Comparison of ENCODE assay signal across 22 cellular contexts in the genomic region with DNA sequence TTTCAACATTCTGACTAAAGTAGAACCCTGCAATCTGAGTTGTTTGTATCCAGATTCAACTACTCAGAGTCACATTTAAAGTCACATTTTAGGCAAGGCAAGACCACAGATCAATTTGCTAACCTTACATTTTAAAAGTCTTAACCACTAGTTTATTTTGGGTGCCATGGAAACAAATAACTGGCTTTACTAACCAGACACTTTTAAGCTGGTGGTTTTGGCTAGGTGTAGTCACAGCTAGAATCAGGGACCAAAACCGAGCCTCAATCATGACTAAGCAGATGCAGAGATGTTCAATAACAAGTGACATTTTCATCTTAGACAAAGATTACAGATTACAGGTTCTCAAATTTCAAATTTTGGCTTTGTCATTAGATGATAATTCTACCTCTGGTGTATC.
DNase-seq lines count a peak whose midpoint lies in the region; ATAC-seq, FAIRE-seq and TF ChIP-seq lines count a peak whose summit lies in the region.
"Had no signal": no experiment of that assay in that cellular context is flagged by ENCODE, and none has a peak within 500 bp of the region (broad histone marks: within the 10 kb centered on the region; RNA-seq: fewer than 3 reads in every experiment).

No MANE protein-coding gene starts in this region.

- no peaks in the 10 kb centered on the region for H3K36me3 Mint-ChIP-seq in glutamatergic neuron (ENCODE audit: unreplicated experiment)
- H3K36me3 Mint-ChIP-seq: immature natural killer cell had no signal

- intact Hi-C loops in GM12878 (cut with micrococcal nuclease; ENCODE audit: unreplicated experiment), result no loop called here

- no peak overlapping the region for H3K4me2 ChIP-seq in GM12878 (ENCODE audit: control insufficient read depth, insufficient read depth)

- no TSS peak for BruUV-seq in GM12878 (replicated peaks; lab: Mats Ljungman, UMichigan)

- CTCF ChIA-PET in GM12878 (lab: Yijun Ruan, JAX), result no interaction called here

- no peak overlapping the region for H3K9ac ChIP-seq in GM12878 (ENCODE audit: control insufficient read depth, insufficient read depth, low read length)

- DNase-seq in NCI-H1417 (lab: John Stamatoyannopoulos, UW) (peak in 2 of 3 experiments; percentile 22 to 51), NCI-H1417 treated with DMSO at 0.1 percent for 48 hours (lab: John Stamatoyannopoulos, UW) (no peak), GM18507 (ENCODE audit: extremely low spot score, insufficient read length, low read depth) (no peak), NCI-H2107 treated with DMSO at 0.1 percent for 48 hours (lab: John Stamatoyannopoulos, UW; ENCODE audit: unreplicated experiment) (peak; percentile 47), GM12878 (ENCODE audit: low read depth, low spot score) (no peak), glutamatergic neuron (no peak), COLO829 (ENCODE audit: low spot score) (no peak), midbrain (lab: John Stamatoyannopoulos, UW) (no peak)
- DNase-seq: activated effector memory CD4-positive, alpha-beta T cell treated with anti-CD3 and anti-CD28 coated beads, Interleukin-2, amount 50 U/mL, for 16 hours; dermis blood vessel endothelial cell; HFFc6; immature natural killer cell; MG63; NCI-H226; Peyer's patch; stimulated activated CD4-positive, alpha-beta T cell treated with anti-CD3 and anti-CD28 coated beads, Interleukin-4, amount 100 ng/mL, for 1 hour; T-helper 9 cell; upper lobe of left lung had no signal

- no peak overlapping the region for H3K4me3 ChIP-seq in GM12878
- H3K4me3 ChIP-seq: cardiac muscle cell, MG63, Peyer's patch, skin epidermis, upper lobe of left lung had no signal

- in situ Hi-C loops in GM12878 (cut with MboI), result no loop called here

- TF ChIP-seq RAD21 in GM12878 (IDR thresholded peaks at IDR 0.05; ENCODE audit: insufficient read depth, low read depth, low read length), result no peak

- ATAC-seq in GM12878, result peak; percentile 48

- H3K27ac ChIP-seq in GM12878 (ENCODE audit: control insufficient read depth, insufficient read depth), result no peak overlapping the region
- H3K27ac ChIP-seq: 22Rv1, cardiac muscle cell, HL-60, Peyer's patch, skin epidermis, upper lobe of left lung had no signal

- H3K4me1 ChIP-seq in GM12878 (ENCODE audit: control insufficient read depth, insufficient read depth, low read length), result no peaks in the 10 kb centered on the region
- H3K4me1 ChIP-seq: Peyer's patch, upper lobe of left lung had no signal

- H3K9me3 Mint-ChIP-seq in glutamatergic neuron (ENCODE audit: unreplicated experiment), result no peaks in the 10 kb centered on the region

- no peaks in the 10 kb centered on the region for H3K27me3 Mint-ChIP-seq in glutamatergic neuron (ENCODE audit: unreplicated experiment)

- H3K9me3 ChIP-seq in GM12878 (replicated peaks; ENCODE audit: control insufficient read depth, insufficient read depth, low read length), result no peaks in the 10 kb centered on the region
- H3K9me3 ChIP-seq: MG63, Peyer's patch, upper lobe of left lung had no signal

- no peaks in the 10 kb centered on the region for H4K20me1 ChIP-seq in GM12878 (ENCODE audit: control insufficient read depth, insufficient read depth)

- peak; percentile 15 for FAIRE-seq in GM18507 (lab: Jason Lieb, UNC)
- no peak for FAIRE-seq in GM12878 (lab: Jason Lieb, UNC)

- no peak overlapping the region for H3K4me3 Mint-ChIP-seq in glutamatergic neuron (ENCODE audit: unreplicated experiment)
- H3K4me3 Mint-ChIP-seq: HFFc6, immature natural killer cell had no signal

- H3K36me3 ChIP-seq in GM12878 (ENCODE audit: control insufficient read depth in 2 of 2, insufficient read depth in 2 of 2, low read length in 1 of 2), result no peaks in the 10 kb centered on the region
- H3K36me3 ChIP-seq: cardiac muscle cell, MG63, Peyer's patch, upper lobe of left lung had no signal

- H2AFZ ChIP-seq in GM12878 (ENCODE audit: control insufficient read depth, low read depth, low read length), result no peak overlapping the region

- H3K27me3 ChIP-seq in GM12878 (replicated peaks in 1 of 2; ENCODE audit: control insufficient read depth in 2 of 2, insufficient read depth in 2 of 2, low read length in 1 of 2), result no peaks in the 10 kb centered on the region
- H3K27me3 ChIP-seq: cardiac muscle cell, MG63, Peyer's patch, upper lobe of left lung had no signal

- no peak overlapping the region for H3K27ac Mint-ChIP-seq in glutamatergic neuron (ENCODE audit: unreplicated experiment)
- H3K27ac Mint-ChIP-seq: HFFc6, immature natural killer cell had no signal

- SMC1A ChIA-PET in GM12878 (lab: Charles Lee; ENCODE audit: uncharacterized antibody, unreplicated experiment), result no interaction called here

- H3K79me2 ChIP-seq in GM12878 (ENCODE audit: control insufficient read depth, insufficient read depth, low read length), result no peaks in the 10 kb centered on the region

- 0% methylated on average over 1 of the region's 1 CpG for WGBS in GM12878 (ENCODE audit: insufficient coverage, insufficient replicate concordance, low lambda C conversion rate, missing lambda C conversion rate)

- no peak for TF ChIP-seq CTCF in GM12878 (IDR thresholded peaks at IDR 0.05 in 2 of 3, conservative IDR thresholded peaks at IDR 0.05 in 1 of 3; ENCODE audit: control insufficient read depth in 2 of 3, extremely low read depth in 1 of 3, insufficient read depth in 1 of 3, low read depth in 3 of 3, low read length in 3 of 3)
- no peak for TF ChIP-seq CTCF in glutamatergic neuron (IDR thresholded peaks at IDR 0.05; ENCODE audit: partially characterized antibody, unreplicated experiment)

- TF ChIP-seq EP300 in GM12878 (IDR thresholded peaks at IDR 0.05; ENCODE audit: borderline replicate concordance in 1 of 2, control insufficient read depth in 1 of 2, low read depth in 2 of 2, low read length in 2 of 2), result no peak

- no peak for TF ChIP-seq POLR2A in GM12878 (IDR thresholded peaks at IDR 0.05; ENCODE audit: low read depth, low read length)

- RAD21 ChIA-PET in GM12878 (lab: Charles Lee; ENCODE audit: unreplicated experiment), result no interaction called here

- POLR2A ChIA-PET in GM12878 (lab: Charles Lee), result no interaction called here

- H3K4me1 Mint-ChIP-seq in glutamatergic neuron (ENCODE audit: low read depth, unreplicated experiment), result no peaks in the 10 kb centered on the region
- H3K4me1 Mint-ChIP-seq: immature natural killer cell had no signal

TF ChIP-seq in GM12878, 131 proteins besides CTCF, POLR2A, EP300 and RAD21:
- no peak for TF ChIP-seq TCF12 (IDR thresholded peaks at IDR 0.05; ENCODE audit: low read depth, low read length)
- TF ChIP-seq MTA2 (IDR thresholded peaks at IDR 0.05; ENCODE audit: low read depth), result no peak
- TF ChIP-seq SRF (IDR thresholded peaks at IDR 0.05; ENCODE audit: low read depth in 2 of 2, low read length in 2 of 2), result no peak
- TF ChIP-seq SUZ12 (IDR thresholded peaks at IDR 0.05; ENCODE audit: unreplicated experiment), result no peak
- TF ChIP-seq ZBED1 (IDR thresholded peaks at IDR 0.05; ENCODE audit: borderline replicate concordance), result no peak
- TF ChIP-seq NR2C1 (IDR thresholded peaks at IDR 0.05), result no peak
- no peak for TF ChIP-seq HDGF (IDR thresholded peaks at IDR 0.05)
- no peak for TF ChIP-seq RFX5 (IDR thresholded peaks at IDR 0.05; ENCODE audit: low read depth, low read length)
- no peak for TF ChIP-seq PAX8 (IDR thresholded peaks at IDR 0.05)
- no peak for TF ChIP-seq CBX3 (IDR thresholded peaks at IDR 0.05; ENCODE audit: borderline replicate concordance, low read depth)
- TF ChIP-seq, protein P1, sequence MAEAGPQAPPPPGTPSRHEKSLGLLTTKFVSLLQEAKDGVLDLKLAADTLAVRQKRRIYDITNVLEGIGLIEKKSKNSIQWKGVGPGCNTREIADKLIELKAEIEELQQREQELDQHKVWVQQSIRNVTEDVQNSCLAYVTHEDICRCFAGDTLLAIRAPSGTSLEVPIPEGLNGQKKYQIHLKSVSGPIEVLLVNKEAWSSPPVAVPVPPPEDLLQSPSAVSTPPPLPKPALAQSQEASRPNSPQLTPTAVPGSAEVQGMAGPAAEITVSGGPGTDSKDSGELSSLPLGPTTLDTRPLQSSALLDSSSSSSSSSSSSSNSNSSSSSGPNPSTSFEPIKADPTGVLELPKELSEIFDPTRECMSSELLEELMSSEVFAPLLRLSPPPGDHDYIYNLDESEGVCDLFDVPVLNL (IDR thresholded peaks at IDR 0.05; ENCODE audit: low read depth, low read length), result no peak
- TF ChIP-seq GATAD2B (conservative IDR thresholded peaks at IDR 0.05; ENCODE audit: low read depth), result no peak
- TF ChIP-seq, protein P2, sequence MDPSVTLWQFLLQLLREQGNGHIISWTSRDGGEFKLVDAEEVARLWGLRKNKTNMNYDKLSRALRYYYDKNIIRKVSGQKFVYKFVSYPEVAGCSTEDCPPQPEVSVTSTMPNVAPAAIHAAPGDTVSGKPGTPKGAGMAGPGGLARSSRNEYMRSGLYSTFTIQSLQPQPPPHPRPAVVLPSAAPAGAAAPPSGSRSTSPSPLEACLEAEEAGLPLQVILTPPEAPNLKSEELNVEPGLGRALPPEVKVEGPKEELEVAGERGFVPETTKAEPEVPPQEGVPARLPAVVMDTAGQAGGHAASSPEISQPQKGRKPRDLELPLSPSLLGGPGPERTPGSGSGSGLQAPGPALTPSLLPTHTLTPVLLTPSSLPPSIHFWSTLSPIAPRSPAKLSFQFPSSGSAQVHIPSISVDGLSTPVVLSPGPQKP (IDR thresholded peaks at IDR 0.05; ENCODE audit: low read depth, low read length), result no peak
- TF ChIP-seq SMAD5 (IDR thresholded peaks at IDR 0.05; ENCODE audit: low read depth), result no peak
- TF ChIP-seq BCL11A (IDR thresholded peaks at IDR 0.05; ENCODE audit: low read depth, low read length), result no peak
TF ChIP-seq in GM12878: peak in this region for 0.

Comparison
In these comparisons a context has a peak if more than half of its experiments do, and no peak if none do; other contexts are left out.
1. DNase-seq: peak in NCI-H1417 (2 of 3) and NCI-H2107 treated with DMSO at 0.1 percent for 48 hours (single experiment); none in NCI-H1417 treated with DMSO at 0.1 percent for 48 hours (single experiment), GM18507 (single experiment), GM12878 (single experiment), glutamatergic neuron (single experiment), COLO829 (single experiment) and midbrain (single experiment).